Comparison of ENCODE assay signal across 8 cellular contexts in genomic region chr12:8018666-8019581, GRCh38. TPM values are rescaled to one million over a fixed set of nuclear protein-coding genes. Genes with fewer than 3 reads are reported as not detected.
DNase-seq lines count a peak whose midpoint lies in the region; ATAC-seq and TF ChIP-seq lines count a peak whose summit lies in the region.

No MANE protein-coding gene starts in this region.

- H3K36me3 Mint-ChIP-seq in activated CD8-positive, alpha-beta T cell treated with anti-CD3 and anti-CD28 coated beads for 36 hours (ENCODE audit: low read depth): no peaks in the 10 kb centered on the region

- TF ChIP-seq CTCF in activated CD8-positive, alpha-beta T cell treated with anti-CD3 and anti-CD28 coated beads for 36 hours (IDR thresholded peaks at IDR 0.05): no peak

- peaks cover 3% of the 10 kb centered on the region for H3K27me3 ChIP-seq in rectal smooth muscle tissue (ENCODE audit: control insufficient read depth, insufficient read depth, low read length)

- no peak overlapping the region for H3K9ac ChIP-seq in rectal smooth muscle tissue (ENCODE audit: low read length)

- peak overlapping the region; percentile 36 for H3K4me3 ChIP-seq in rectal smooth muscle tissue (ENCODE audit: low read length)

- no peaks in the 10 kb centered on the region for H3K4me1 Mint-ChIP-seq in activated CD8-positive, alpha-beta T cell treated with anti-CD3 and anti-CD28 coated beads for 36 hours (ENCODE audit: low read depth)

- intact Hi-C loops in Right ventricle myocardium inferior (cut with DNase I) (no loop called here), cardiac septum (cut with DNase I) (no loop called here)
- intact Hi-C loops in activated CD8-positive, alpha-beta T cell treated with anti-CD3 and anti-CD28 coated beads for 36 hours (cut with micrococcal nuclease): no loop called here

- H3K4me3 Mint-ChIP-seq in activated CD8-positive, alpha-beta T cell treated with anti-CD3 and anti-CD28 coated beads for 36 hours: peak overlapping the region; percentile 56

- H3K27ac Mint-ChIP-seq in activated CD8-positive, alpha-beta T cell treated with anti-CD3 and anti-CD28 coated beads for 36 hours: no peak overlapping the region

- H3K27me3 Mint-ChIP-seq in activated CD8-positive, alpha-beta T cell treated with anti-CD3 and anti-CD28 coated beads for 36 hours: peaks cover 16% of the 10 kb centered on the region

- POLR2A ChIA-PET in activated CD8-positive, alpha-beta T cell treated with anti-CD3 and anti-CD28 coated beads for 36 hours (lab: Charles Lee): no interaction called here

- no peaks in the 10 kb centered on the region for H3K36me3 ChIP-seq in rectal smooth muscle tissue (ENCODE audit: control insufficient read depth, insufficient read depth, low read length)

- H3K4me1 ChIP-seq in rectal smooth muscle tissue (ENCODE audit: control insufficient read depth, insufficient read depth, low read length): no peaks in the 10 kb centered on the region

- CTCF ChIA-PET in activated CD8-positive, alpha-beta T cell treated with anti-CD3 and anti-CD28 coated beads for 36 hours (lab: Charles Lee): no interaction called here

- H3K27ac ChIP-seq in rectal smooth muscle tissue (ENCODE audit: low read depth, low read length): no peak overlapping the region

- ATAC-seq in Right ventricle myocardium inferior (peak; percentile 62), HG03039 (IDR thresholded peaks at IDR 0.05; ENCODE audit: unreplicated experiment) (no peak)
- ATAC-seq in activated CD8-positive, alpha-beta T cell treated with anti-CD3 and anti-CD28 coated beads for 36 hours: peak; percentile 84

- no peaks in the 10 kb centered on the region for H3K9me3 Mint-ChIP-seq in activated CD8-positive, alpha-beta T cell treated with anti-CD3 and anti-CD28 coated beads for 36 hours

- DNase-seq in Right ventricle myocardium inferior (ENCODE audit: missing footprints) (no peak), cardiac septum (ENCODE audit: low spot score) (no peak), germinal center (ENCODE audit: low spot score) (peak; percentile 51), AG20443 (ENCODE audit: low spot score) (no peak), SHP77 treated with DMSO at 0.1 percent for 48 hours (lab: John Stamatoyannopoulos, UW) (no peak)
- DNase-seq in activated CD8-positive, alpha-beta T cell treated with anti-CD3 and anti-CD28 coated beads for 36 hours: peak; percentile 63

RNA-seq across cellular contexts. Expression of gene FOXJ2, which starts 13.6 kb away (rescaled TPM):
- 23.4 TPM for total RNA-seq in Right ventricle myocardium inferior
- 25.1 TPM for total RNA-seq in cardiac septum
- total RNA-seq in activated CD8-positive, alpha-beta T cell treated with anti-CD3 and anti-CD28 coated beads for 36 hours: 10 to 100 TPM; 11.1 to 12.8 TPM

RNA-seq across cellular contexts. Expression of gene C3AR1, which starts 47.2 kb away (rescaled TPM):
- 9.0 TPM for total RNA-seq in Right ventricle myocardium inferior
- total RNA-seq in cardiac septum: 4.2 TPM
- 1 to 10 TPM; 1.1 to 1.4 TPM for total RNA-seq in activated CD8-positive, alpha-beta T cell treated with anti-CD3 and anti-CD28 coated beads for 36 hours

Comparison
In these comparisons a context has a peak if more than half of its experiments do, and no peak if none do; other contexts are left out.
1. DNase-seq: peak in activated CD8-positive, alpha-beta T cell treated with anti-CD3 and anti-CD28 coated beads for 36 hours (single experiment) and germinal center (single experiment); none in Right ventricle myocardium inferior (single experiment), cardiac septum (single experiment), AG20443 (single experiment) and SHP77 treated with DMSO at 0.1 percent for 48 hours (single experiment).